12 cellular contexts compared by ENCODE assay signal in genomic region chr18:21526463-21526862, GRCh38.
A peak's percentile ranks its signal among the peaks of the same experiment; 100 is the strongest.
DNase-seq lines count a peak whose midpoint lies in the region; ATAC-seq and TF ChIP-seq lines count a peak whose summit lies in the region.
"Had no signal": no experiment of that assay in that cellular context is flagged by ENCODE, and none has a peak within 500 bp of the region (broad histone marks: within the 10 kb centered on the region; RNA-seq: fewer than 3 reads in every experiment).

No MANE protein-coding gene starts in this region.

- no peaks in the 10 kb centered on the region for H3K9me3 Mint-ChIP-seq in nephron progenitor cell
- H3K9me3 Mint-ChIP-seq: H9 had no signal

- 51 to 55% methylated on average over 2 of the region's 2 CpGs for WGBS in aorta, 2 donors

- peak; percentile 46 for ATAC-seq in Right ventricle myocardium superior (ENCODE audit: poor library complexity)
- peak; percentile 36 for ATAC-seq in aorta (ENCODE audit: low FRiP score)
- no peak for ATAC-seq in HG03175 (IDR thresholded peaks at IDR 0.05; ENCODE audit: unreplicated experiment)

- DNase-seq in Right ventricle myocardium superior = no peak
- no peak for DNase-seq in left ventricle myocardium inferior
- peak; percentile 59 for DNase-seq in LNCaP clone FGC (ENCODE audit: low read depth)
- no peak for DNase-seq in nephron progenitor cell
- DNase-seq in aorta = no peak
- DNase-seq in A172 (ENCODE audit: low spot score) = no peak
- DNase-seq: 8988T, Caco-2, H9 had no signal

- H3K27ac Mint-ChIP-seq in nephron progenitor cell = peak overlapping the region; percentile 96
- H3K27ac Mint-ChIP-seq: B cell had no signal

- no peaks in the 10 kb centered on the region for H3K9me3 ChIP-seq in left ventricle myocardium inferior (replicated peaks)
- no peaks in the 10 kb centered on the region for H3K9me3 ChIP-seq in aorta (ENCODE audit: control insufficient read depth, low read length)
- H3K9me3 ChIP-seq: BLaER1 treated with 17β-estradiol and CSF1 and Interleukin-3, amounts not matched to agents 10 nM and 100 nM; Caco-2 had no signal

- no peaks in the 10 kb centered on the region for H3K4me1 ChIP-seq in left ventricle myocardium inferior
- peaks cover 0 to 5% of the 10 kb centered on the region in 2 donors for H3K4me1 ChIP-seq in aorta (ENCODE audit: control insufficient read depth in 1 of 2, insufficient read depth in 2 of 2, low read length in 2 of 2)
- H3K4me1 ChIP-seq: BLaER1 treated with 17β-estradiol and CSF1 and Interleukin-3, amounts not matched to agents 10 nM and 100 nM; Caco-2 had no signal

- H3K27ac ChIP-seq in left ventricle myocardium inferior (replicated peaks) = no peak overlapping the region
- peak overlapping the region in 1 of 2 donors; percentile 28 for H3K27ac ChIP-seq in aorta (ENCODE audit: low read depth in 1 of 2, low read length in 2 of 2)
- H3K27ac ChIP-seq: BLaER1 treated with 17β-estradiol and CSF1 and Interleukin-3, amounts not matched to agents 10 nM and 100 nM had no signal

- H3K27me3 ChIP-seq in left ventricle myocardium inferior (ENCODE audit: low read depth) = no peaks in the 10 kb centered on the region
- H3K27me3 ChIP-seq in aorta (ENCODE audit: control insufficient read depth in 1 of 2, insufficient read depth in 2 of 2, low read length in 1 of 2) = no peaks in the 10 kb centered on the region
- H3K27me3 ChIP-seq: BLaER1 treated with 17β-estradiol and CSF1 and Interleukin-3, amounts not matched to agents 10 nM and 100 nM had no signal

- TF ChIP-seq CTCF in left ventricle myocardium inferior (IDR thresholded peaks at IDR 0.05; ENCODE audit: borderline replicate concordance) = no peak
- TF ChIP-seq CTCF in LNCaP clone FGC (IDR thresholded peaks at IDR 0.05; ENCODE audit: control insufficient read depth, extremely low read depth, insufficient read depth) = no peak
- no peak for TF ChIP-seq CTCF in nephron progenitor cell (IDR thresholded peaks at IDR 0.05)

- H3K4me1 Mint-ChIP-seq in nephron progenitor cell = peaks cover 28% of the 10 kb centered on the region
- H3K4me1 Mint-ChIP-seq: B cell, H9 had no signal

- H3K4me3 Mint-ChIP-seq in nephron progenitor cell = no peak overlapping the region
- H3K4me3 Mint-ChIP-seq: B cell, H9 had no signal

- H3K36me3 ChIP-seq in left ventricle myocardium inferior (peaks cover 68% of the 10 kb centered on the region), aorta (ENCODE audit: control insufficient read depth in 1 of 2, insufficient read depth in 2 of 2, low read length in 1 of 2) (peaks cover 3% of the 10 kb centered on the region in 2 donors)

- H3K4me3 ChIP-seq in left ventricle myocardium inferior (no peak overlapping the region), LNCaP clone FGC (ENCODE audit: low read depth, low read length) (no peak overlapping the region), aorta (ENCODE audit: low read length in 2 of 2) (no peak overlapping the region)
- H3K4me3 ChIP-seq: BLaER1 treated with 17β-estradiol and CSF1 and Interleukin-3, amounts not matched to agents 10 nM and 100 nM had no signal

- intact Hi-C loops in Right ventricle myocardium superior (cut with DNase I) = no loop called here
- intact Hi-C loops in left ventricle myocardium inferior (cut with micrococcal nuclease) = no loop called here
- intact Hi-C loops in aorta (cut with DNase I) = no loop called here

- H3K27me3 Mint-ChIP-seq in nephron progenitor cell (ENCODE audit: low read depth, poor library complexity) = no peaks in the 10 kb centered on the region
- H3K27me3 Mint-ChIP-seq: B cell had no signal

- H3K36me3 Mint-ChIP-seq in nephron progenitor cell (ENCODE audit: low read depth) = peaks cover 51% of the 10 kb centered on the region
